In genomic region chr2:16508061-16508851, GRCh38 we compare ENCODE assay signal across 8 cellular contexts.
DNase-seq lines count a peak whose midpoint lies in the region; ATAC-seq and TF ChIP-seq lines count a peak whose summit lies in the region.

No MANE protein-coding gene starts in this region.

- 19 to 33% methylated on average over 8 to 18 of the region's 57 CpGs for WGBS in thyroid gland, 2 donors

- intact Hi-C loops in thyroid gland (cut with DNase I): loop anchor here (5.0 to 10.0 kb wide), 2 partner anchors 573 to 871 kb away; no protein-coding TSS in a partner anchor

- no peaks in the 10 kb centered on the region for H3K36me3 ChIP-seq in thyroid gland

- DNase-seq in activated CD8-positive, alpha-beta memory T cell treated with anti-CD3 and anti-CD28 coated beads, Interleukin-2, amount 50 U/mL, for 48 hours: peak; percentile 56
- no peak for DNase-seq in activated CD8-positive, alpha-beta memory T cell treated with anti-CD3 and anti-CD28 coated beads for 24 hours
- DNase-seq in NCI-H2196 (lab: John Stamatoyannopoulos, UW; ENCODE audit: unreplicated experiment) (peak; percentile 43), caudate nucleus (lab: John Stamatoyannopoulos, UW) (peak in 39 of 61 donors; percentile 2 to 60 (median 24)), left lobe of liver (ENCODE audit: low spot score) (peak; percentile 68), thyroid gland (peak; percentile 54 to 64)

- peaks cover 0 to 6% of the 10 kb centered on the region in 2 donors for H3K4me1 ChIP-seq in thyroid gland

- ATAC-seq in left lobe of liver: peak; percentile 89
- no peak for ATAC-seq in GM21723 (IDR thresholded peaks at IDR 0.05; ENCODE audit: unreplicated experiment)
- ATAC-seq in GM21423 (IDR thresholded peaks at IDR 0.05; ENCODE audit: unreplicated experiment): no peak

- no peaks in the 10 kb centered on the region for H3K9me3 ChIP-seq in thyroid gland

- no peak for TF ChIP-seq POLR2A in thyroid gland (IDR thresholded peaks at IDR 0.05)

- peak; percentile 26 to 91 (median 56) for TF ChIP-seq CTCF in thyroid gland (IDR thresholded peaks at IDR 0.05)

- H3K27me3 ChIP-seq in thyroid gland: no peaks in the 10 kb centered on the region

- H3K27ac ChIP-seq in caudate nucleus (ENCODE audit: low read depth, low read length) (no peak overlapping the region), thyroid gland (no peak overlapping the region)

- H3K4me3 ChIP-seq in thyroid gland (replicated peaks in 1 of 3): peak overlapping the region in 1 of 3 donors; percentile 23
